8 cellular contexts compared by ENCODE assay signal in genomic region chr5:135466178-135467050, GRCh38. TPM values are rescaled to one million over a fixed set of nuclear protein-coding genes. Genes with fewer than 3 reads are reported as not detected.
DNase-seq lines count a peak whose midpoint lies in the region; ATAC-seq and TF ChIP-seq lines count a peak whose summit lies in the region.

No MANE protein-coding gene starts in this region.

- H3K27me3 Mint-ChIP-seq in CD4-positive, alpha-beta T cell: peaks cover 67% of the 10 kb centered on the region
- H3K27me3 Mint-ChIP-seq in activated naive CD8-positive, alpha-beta T cell: peaks cover 16% of the 10 kb centered on the region
- H3K27me3 Mint-ChIP-seq in progenitor cell of endocrine pancreas: peaks cover 90% of the 10 kb centered on the region

- no peak overlapping the region for H3K27ac ChIP-seq in CD4-positive, alpha-beta T cell (ENCODE audit: low read depth, low read length)

- CTCF ChIA-PET in CD4-positive, alpha-beta T cell (lab: Charles Lee): interaction anchor here (1.9 to 2.1 kb wide), 2 partner anchors 87 to 99 kb away, joined by 4 to 9 read pairs; no protein-coding TSS in a partner anchor

- peaks cover 11% of the 10 kb centered on the region for H3K4me1 Mint-ChIP-seq in CD4-positive, alpha-beta T cell (ENCODE audit: low read depth)
- peaks cover 12% of the 10 kb centered on the region for H3K4me1 Mint-ChIP-seq in activated naive CD8-positive, alpha-beta T cell (ENCODE audit: low read depth)
- H3K4me1 Mint-ChIP-seq in progenitor cell of endocrine pancreas (ENCODE audit: low read depth): peaks cover 3% of the 10 kb centered on the region

- H3K36me3 Mint-ChIP-seq in CD4-positive, alpha-beta T cell (ENCODE audit: low read depth): no peaks in the 10 kb centered on the region
- no peaks in the 10 kb centered on the region for H3K36me3 Mint-ChIP-seq in activated naive CD8-positive, alpha-beta T cell
- H3K36me3 Mint-ChIP-seq in progenitor cell of endocrine pancreas (ENCODE audit: insufficient read depth): no peaks in the 10 kb centered on the region

- DNase-seq in CD4-positive, alpha-beta T cell: peak; percentile 35 to 72 (median 48)
- DNase-seq in LoVo (ENCODE audit: low spot score) (peak; percentile 71), SKM-1 treated with dmso at 0.1 percent for 144 hours (lab: John Stamatoyannopoulos, UW; ENCODE audit: unreplicated experiment) (peak; percentile 70), cardiac septum (ENCODE audit: low spot score) (peak; percentile 86), progenitor cell of endocrine pancreas (ENCODE audit: low spot score, unreplicated experiment) (peak; percentile 82), ureter (ENCODE audit: low spot score) (peak; percentile 83)

- no peaks in the 10 kb centered on the region for H3K9me3 ChIP-seq in CD4-positive, alpha-beta T cell (ENCODE audit: control insufficient read depth, low read length)

- H3K9me3 Mint-ChIP-seq in CD4-positive, alpha-beta T cell: no peaks in the 10 kb centered on the region
- no peaks in the 10 kb centered on the region for H3K9me3 Mint-ChIP-seq in activated naive CD8-positive, alpha-beta T cell (ENCODE audit: low read depth)
- no peaks in the 10 kb centered on the region for H3K9me3 Mint-ChIP-seq in progenitor cell of endocrine pancreas (ENCODE audit: low read depth)

- intact Hi-C loops in CD4-positive, alpha-beta T cell (cut with DNase I, micrococcal nuclease): loop anchor here (5.0 to 10.0 kb wide), 4 partner anchors 86 to 748 kb away; no protein-coding TSS in a partner anchor
- intact Hi-C loops in cardiac septum (cut with DNase I): loop anchor here (1.0 to 10.0 kb wide), 2 partner anchors 86 to 368 kb away; partner anchors contain the start of gene SLC25A48

- POLR2A ChIA-PET in CD4-positive, alpha-beta T cell (lab: Charles Lee): interaction anchor here (0.8 kb wide), 2 partner anchors 86 to 100 kb away, joined by 3 read pairs; no protein-coding TSS in a partner anchor

- ATAC-seq in CD4-positive, alpha-beta T cell (ENCODE audit: poor library complexity): peak; percentile 68
- peak; percentile 81 for ATAC-seq in GM21381 (IDR thresholded peaks at IDR 0.05; ENCODE audit: unreplicated experiment)

- peak overlapping the region; percentile 53 for H3K4me3 Mint-ChIP-seq in CD4-positive, alpha-beta T cell
- H3K4me3 Mint-ChIP-seq in activated naive CD8-positive, alpha-beta T cell: peak overlapping the region; percentile 84
- H3K4me3 Mint-ChIP-seq in progenitor cell of endocrine pancreas (ENCODE audit: low read depth): peak overlapping the region; percentile 63

- H3K27me3 ChIP-seq in CD4-positive, alpha-beta T cell (ENCODE audit: control insufficient read depth, insufficient read depth, low read length): peaks cover 26% of the 10 kb centered on the region

- TF ChIP-seq CTCF in CD4-positive, alpha-beta T cell (IDR thresholded peaks at IDR 0.05): peak; percentile 71
- TF ChIP-seq CTCF in progenitor cell of endocrine pancreas (IDR thresholded peaks at IDR 0.05; ENCODE audit: unreplicated experiment): peak; percentile 95

- H3K27ac Mint-ChIP-seq in CD4-positive, alpha-beta T cell: no peak overlapping the region
- H3K27ac Mint-ChIP-seq in activated naive CD8-positive, alpha-beta T cell: no peak overlapping the region
- H3K27ac Mint-ChIP-seq in progenitor cell of endocrine pancreas: no peak overlapping the region

RNA-seq across cellular contexts. Expression of gene TIFAB, which starts 14.3 kb away (rescaled TPM):
- total RNA-seq in CD4-positive, alpha-beta T cell: under 1 TPM in 1 of 2 experiments, not detected in 1; 0.11 TPM
- total RNA-seq in cardiac septum (not detected), progenitor cell of endocrine pancreas (not detected in 2 replicates), ureter (not detected)

RNA-seq across cellular contexts. Expression of gene DCANP1, which starts 19.3 kb away (rescaled TPM):
- total RNA-seq in CD4-positive, alpha-beta T cell: under 1 TPM in 1 of 2 experiments, not detected in 1; 0.08 TPM
- total RNA-seq in cardiac septum (not detected), progenitor cell of endocrine pancreas (not detected in 2 replicates), ureter (not detected)
